ENCODE assay signal across 12 cellular contexts in the genomic region with DNA sequence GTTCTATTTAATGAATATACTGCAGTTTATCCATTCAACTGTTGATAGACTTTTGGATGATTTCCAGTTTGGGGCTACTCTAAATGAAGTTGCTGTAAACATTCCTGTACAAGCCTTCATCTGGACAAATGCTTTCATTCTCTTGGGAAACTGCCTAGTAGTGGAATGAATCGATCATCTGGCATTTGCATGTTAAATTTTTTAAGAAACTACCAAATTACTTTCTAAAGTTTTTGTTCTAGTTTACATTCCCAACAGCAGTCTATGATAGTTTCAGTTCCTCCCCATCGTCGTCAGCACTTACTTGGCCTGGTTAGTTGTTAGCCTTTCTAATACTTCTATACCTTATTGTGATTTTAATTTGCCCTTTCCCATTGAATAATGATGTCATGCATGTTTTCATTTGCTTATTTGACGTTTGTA.
DNase-seq lines count a peak whose midpoint lies in the region; ATAC-seq and TF ChIP-seq lines count a peak whose summit lies in the region.
"Had no signal": no experiment of that assay in that cellular context is flagged by ENCODE, and none has a peak within 500 bp of the region (broad histone marks: within the 10 kb centered on the region; RNA-seq: fewer than 3 reads in every experiment).

No MANE protein-coding gene starts in this region.

- no peaks in the 10 kb centered on the region for H3K9me3 ChIP-seq in OCI-LY3 (ENCODE audit: insufficient read depth, low read length)
- no peaks in the 10 kb centered on the region for H3K9me3 ChIP-seq in osteoblast (ENCODE audit: low read depth, low read length)
- H3K9me3 ChIP-seq in PC-3 (ENCODE audit: low read length) = 0 out of 2 replicates have a peak, but pooled peaks cover 4% of the 10 kb centered on the region
- H3K9me3 ChIP-seq in effector memory CD4-positive, alpha-beta T cell (ENCODE audit: control insufficient read depth, low read length) = no peaks in the 10 kb centered on the region
- H3K9me3 ChIP-seq: MG63 had no signal

- H3K9me2 ChIP-seq in PC-3 (replicated peaks; ENCODE audit: low read length) = no peaks in the 10 kb centered on the region

- H3K4me2 ChIP-seq in OCI-LY3 (ENCODE audit: low read length) (peak overlapping the region; percentile 73), osteoblast (ENCODE audit: insufficient read depth, low read length) (peak overlapping the region; percentile 33), PC-3 (ENCODE audit: low read length) (no peak overlapping the region)

- H2AFZ ChIP-seq in OCI-LY3 (ENCODE audit: low read depth, low read length) (no peak overlapping the region), osteoblast (ENCODE audit: low read length) (no peak overlapping the region), PC-3 (ENCODE audit: low read length) (no peak overlapping the region)

- intact Hi-C loops in PC-3 (cut with micrococcal nuclease) = no loop called here

- H3K36me3 ChIP-seq in OCI-LY3 (replicated peaks; ENCODE audit: low read depth, low read length) = peaks cover 7% of the 10 kb centered on the region
- no peaks in the 10 kb centered on the region for H3K36me3 ChIP-seq in osteoblast (ENCODE audit: insufficient read depth, low read length)
- no peaks in the 10 kb centered on the region for H3K36me3 ChIP-seq in PC-3 (ENCODE audit: low read depth, low read length)
- peaks cover 2% of the 10 kb centered on the region for H3K36me3 ChIP-seq in effector memory CD4-positive, alpha-beta T cell (ENCODE audit: control insufficient read depth, insufficient read depth, low read length)
- H3K36me3 ChIP-seq: MG63 had no signal

- H3K79me2 ChIP-seq in OCI-LY3 (ENCODE audit: low read length) (no peaks in the 10 kb centered on the region), osteoblast (ENCODE audit: insufficient read depth, low read length) (no peaks in the 10 kb centered on the region), PC-3 (ENCODE audit: low read length) (no peaks in the 10 kb centered on the region)

- H3K27me3 ChIP-seq in OCI-LY3 (ENCODE audit: low read depth, low read length) = no peaks in the 10 kb centered on the region
- no peaks in the 10 kb centered on the region for H3K27me3 ChIP-seq in osteoblast (ENCODE audit: insufficient read depth, low read length)
- no peaks in the 10 kb centered on the region for H3K27me3 ChIP-seq in PC-3 (ENCODE audit: low read length)
- no peaks in the 10 kb centered on the region for H3K27me3 ChIP-seq in effector memory CD4-positive, alpha-beta T cell (replicated peaks; ENCODE audit: control insufficient read depth, insufficient read depth, low read length, poor library complexity, severe bottlenecking)
- H3K27me3 ChIP-seq: MG63 had no signal

- CTCF ChIA-PET in PC-3 (lab: Charles Lee) = no interaction called here

- H3F3A ChIP-seq in PC-3 (ENCODE audit: low read length, unreplicated experiment) = no peaks in the 10 kb centered on the region

- H3K27ac ChIP-seq in OCI-LY3 (ENCODE audit: low read length) (peak overlapping the region; percentile 82), osteoblast (ENCODE audit: low read depth, low read length) (no peak overlapping the region), PC-3 (ENCODE audit: low read length) (no peak overlapping the region)
- no peak overlapping the region for H3K27ac ChIP-seq in effector memory CD4-positive, alpha-beta T cell (ENCODE audit: insufficient read depth, low read length, poor library complexity, severe bottlenecking)

- H3K9ac ChIP-seq in OCI-LY3 (ENCODE audit: low read length) = peak overlapping the region; percentile 31; the same call in 1 of the 2 replicates
- no peak overlapping the region for H3K9ac ChIP-seq in PC-3 (ENCODE audit: low read length)

- BruUV-seq in PC-3 (replicated peaks; lab: Mats Ljungman, UMichigan) = no TSS peak

- POLR2A ChIA-PET in PC-3 (lab: Charles Lee; ENCODE audit: unreplicated experiment) = no interaction called here

- H3K4me1 ChIP-seq in OCI-LY3 (ENCODE audit: low read length) (peaks cover 24% of the 10 kb centered on the region), osteoblast (ENCODE audit: insufficient read depth, low read length) (peaks cover 8% of the 10 kb centered on the region), PC-3 (ENCODE audit: insufficient read depth, low read length) (no peaks in the 10 kb centered on the region)
- no peaks in the 10 kb centered on the region for H3K4me1 ChIP-seq in effector memory CD4-positive, alpha-beta T cell (ENCODE audit: control insufficient read depth, insufficient read depth, low read length, poor library complexity, severe bottlenecking)

- TF ChIP-seq CTCF in OCI-LY3 (IDR thresholded peaks at IDR 0.05; ENCODE audit: low read depth, low read length) (no peak), osteoblast (IDR thresholded peaks at IDR 0.05; ENCODE audit: extremely low read depth, low read depth, low read length) (no peak), PC-3 (conservative IDR thresholded peaks at IDR 0.05; ENCODE audit: low read depth, low read length) (no peak)

- DNase-seq in HCEC 1CT = peak; percentile 60
- no peak for DNase-seq in osteoblast (ENCODE audit: insufficient read length, low spot score, missing footprints)
- no peak for DNase-seq in NCI-H69 (lab: John Stamatoyannopoulos, UW)
- no peak for DNase-seq in PC-3
- DNase-seq in GF-D8 (lab: John Stamatoyannopoulos, UW) = no peak
- no peak for DNase-seq in effector memory CD4-positive, alpha-beta T cell
- DNase-seq: kidney glomerular epithelial cell, MG63 had no signal

- peak; percentile 92 for ATAC-seq in GM18868 (IDR thresholded peaks at IDR 0.05; ENCODE audit: unreplicated experiment)
- no peak for ATAC-seq in PC-3
- ATAC-seq: esophagus mucosa; stimulated activated effector memory CD8-positive, alpha-beta T cell treated with anti-CD3 and anti-CD28 coated beads, Interleukin-12 subunit alpha, Interleukin-12 subunit beta, amount 100 ng/mL, for 72 hours had no signal

- H3K4me3 ChIP-seq in OCI-LY3 (ENCODE audit: low read length) = peak overlapping the region; percentile 74
- H3K4me3 ChIP-seq in osteoblast (ENCODE audit: insufficient read depth, low read length) = no peak overlapping the region
- H3K4me3 ChIP-seq in PC-3 (ENCODE audit: low read length) = no peak overlapping the region
- H3K4me3 ChIP-seq in effector memory CD4-positive, alpha-beta T cell (ENCODE audit: insufficient read depth, low read depth, low read length, poor library complexity, severe bottlenecking) = no peak overlapping the region
- H3K4me3 ChIP-seq: MG63 had no signal

- H4K20me1 ChIP-seq in OCI-LY3 (ENCODE audit: insufficient read depth, low read length) (no peaks in the 10 kb centered on the region), osteoblast (ENCODE audit: insufficient read depth, low read length) (no peaks in the 10 kb centered on the region), PC-3 (ENCODE audit: low read length) (no peaks in the 10 kb centered on the region)
